Comparison of ENCODE assay signal across 19 cellular contexts in genomic region chr12:40216516-40217288, GRCh38. TPM values are rescaled to one million over a fixed set of nuclear protein-coding genes. Genes with fewer than 3 reads are reported as not detected.
DNase-seq lines count a peak whose midpoint lies in the region; ATAC-seq and TF ChIP-seq lines count a peak whose summit lies in the region.
"Had no signal": no experiment of that assay in that cellular context is flagged by ENCODE, and none has a peak within 500 bp of the region (broad histone marks: within the 10 kb centered on the region; RNA-seq: fewer than 3 reads in every experiment).

No MANE protein-coding gene starts in this region.

- POLR2A ChIA-PET in MCF 10A (lab: Yijun Ruan, JAX): interaction anchor here (0.6 to 2.3 kb wide), 9 partner anchors 7 to 97 kb away, joined by 3 to 12 read pairs (median 4); no protein-coding TSS in a partner anchor

- no peak overlapping the region for H3K4me3 Mint-ChIP-seq in MCF 10A (ENCODE audit: unreplicated experiment)
- H3K4me3 Mint-ChIP-seq: activated naive CD8-positive, alpha-beta T cell treated with anti-CD3 and anti-CD28 coated beads, Interleukin-2, amount 10 ng/mL, durations not matched to agents 7 days and 5 days; CD8-positive, alpha-beta T cell had no signal

- H3K27me3 ChIP-seq in breast epithelium (no peaks in the 10 kb centered on the region), upper lobe of right lung (no peaks in the 10 kb centered on the region), WERI-Rb-1 (ENCODE audit: insufficient read depth, low read depth, severe bottlenecking) (no peaks in the 10 kb centered on the region)
- H3K27me3 ChIP-seq: hepatocyte, transverse colon had no signal

- intact Hi-C loops in MCF 10A (cut with micrococcal nuclease): loop anchor here (5.0 kb wide), 1 partner anchor 64 kb away; no protein-coding TSS in a partner anchor
- intact Hi-C loops in breast epithelium (cut with DNase I; ENCODE audit: low total_unique reads): no loop called here
- intact Hi-C loops in upper lobe of right lung (cut with DNase I): no loop called here

- H3K4me1 ChIP-seq in breast epithelium: no peaks in the 10 kb centered on the region
- no peaks in the 10 kb centered on the region for H3K4me1 ChIP-seq in upper lobe of right lung
- H3K4me1 ChIP-seq: transverse colon had no signal

- H3K36me3 ChIP-seq in breast epithelium: no peaks in the 10 kb centered on the region
- H3K36me3 ChIP-seq in upper lobe of right lung: no peaks in the 10 kb centered on the region
- no peaks in the 10 kb centered on the region for H3K36me3 ChIP-seq in WERI-Rb-1
- H3K36me3 ChIP-seq: transverse colon had no signal

- H3K27ac ChIP-seq in breast epithelium: no peak overlapping the region
- peak overlapping the region; percentile 44 for H3K27ac ChIP-seq in upper lobe of right lung
- H3K27ac ChIP-seq in WERI-Rb-1: no peak overlapping the region
- H3K27ac ChIP-seq: hepatocyte, SK-N-MC, transverse colon had no signal

- peaks cover 25% of the 10 kb centered on the region for H3K4me1 Mint-ChIP-seq in MCF 10A (ENCODE audit: insufficient read depth, unreplicated experiment)
- H3K4me1 Mint-ChIP-seq: activated naive CD8-positive, alpha-beta T cell treated with anti-CD3 and anti-CD28 coated beads, Interleukin-2, amount 10 ng/mL, durations not matched to agents 7 days and 5 days had no signal

- DNase-seq in MCF 10A (ENCODE audit: unreplicated experiment) (no peak), breast epithelium (ENCODE audit: low spot score in 2 of 2) (no peak), OCI-M1 (lab: John Stamatoyannopoulos, UW) (peak; percentile 9), kidney tubule cell (ENCODE audit: low spot score) (peak; percentile 58), upper lobe of right lung (no peak), WERI-Rb-1 (no peak), iPS-NIHi7 (ENCODE audit: extremely low spot score) (no peak)
- DNase-seq: activated naive CD8-positive, alpha-beta T cell treated with anti-CD3 and anti-CD28 coated beads, Interleukin-2, amount 10 ng/mL, durations not matched to agents 7 days and 5 days; CD8-positive, alpha-beta T cell; effector CD4-positive, alpha-beta T cell; naive B cell; NCI-H1417 treated with DMSO at 0.1 percent for 48 hours; posterior cingulate gyrus; small intestine; transverse colon had no signal

- H3K9me3 ChIP-seq in breast epithelium: no peaks in the 10 kb centered on the region
- H3K9me3 ChIP-seq in upper lobe of right lung: no peaks in the 10 kb centered on the region
- no peaks in the 10 kb centered on the region for H3K9me3 ChIP-seq in WERI-Rb-1 (ENCODE audit: severe bottlenecking)
- H3K9me3 ChIP-seq: transverse colon had no signal

- H3K27ac Mint-ChIP-seq in MCF 10A (ENCODE audit: low read depth, unreplicated experiment): peak overlapping the region; percentile 46
- H3K27ac Mint-ChIP-seq: activated naive CD8-positive, alpha-beta T cell treated with anti-CD3 and anti-CD28 coated beads, Interleukin-2, amount 10 ng/mL, durations not matched to agents 7 days and 5 days; CD8-positive, alpha-beta T cell had no signal

- TF ChIP-seq CTCF in MCF 10A (IDR thresholded peaks at IDR 0.05; ENCODE audit: unreplicated experiment) (no peak), breast epithelium (IDR thresholded peaks at IDR 0.05) (no peak), upper lobe of right lung (IDR thresholded peaks at IDR 0.05) (no peak), WERI-Rb-1 (IDR thresholded peaks at IDR 0.05; ENCODE audit: low read depth, low read length) (no peak)

- H3K4me3 ChIP-seq in breast epithelium (no peak overlapping the region), upper lobe of right lung (no peak overlapping the region), WERI-Rb-1 (ENCODE audit: low read depth, low read length) (no peak overlapping the region)
- H3K4me3 ChIP-seq: hepatocyte, K562, SK-N-MC, transverse colon had no signal

- H3K36me3 Mint-ChIP-seq in MCF 10A (ENCODE audit: insufficient read depth, unreplicated experiment): no peaks in the 10 kb centered on the region
- H3K36me3 Mint-ChIP-seq: activated naive CD8-positive, alpha-beta T cell treated with anti-CD3 and anti-CD28 coated beads, Interleukin-2, amount 10 ng/mL, durations not matched to agents 7 days and 5 days; CD8-positive, alpha-beta T cell had no signal

- no peak for TF ChIP-seq POLR2A in breast epithelium (IDR thresholded peaks at IDR 0.05)

- H3K27me3 Mint-ChIP-seq in MCF 10A (ENCODE audit: insufficient read depth, unreplicated experiment): no peaks in the 10 kb centered on the region
- H3K27me3 Mint-ChIP-seq: naive B cell had no signal

- BruUV-seq in MCF 10A (replicated peaks; lab: Mats Ljungman, UMichigan): no TSS peak

- no peaks in the 10 kb centered on the region for H3K9me3 Mint-ChIP-seq in MCF 10A (ENCODE audit: unreplicated experiment)

- ATAC-seq in upper lobe of right lung: peak; percentile 97
- ATAC-seq in HG02970 (IDR thresholded peaks at IDR 0.05; ENCODE audit: low FRiP score, unreplicated experiment): no peak
- ATAC-seq: CD8-positive, alpha-beta T cell; K562 had no signal

- CTCF ChIA-PET in MCF 10A (lab: Yijun Ruan, JAX): no interaction called here

RNA-seq across cellular contexts. Expression of gene LRRK2, which starts 8.1 kb away (rescaled TPM):
- total RNA-seq in MCF 10A (2022) (4.2 and 4.5 TPM in 2 replicates), breast epithelium (10 to 100 TPM; 11.1 to 30.9 (median 13.5) TPM), upper lobe of right lung (415 TPM)

Comparison
In these comparisons a context has a peak if more than half of its experiments do, and no peak if none do; other contexts are left out.
1. DNase-seq: peak in OCI-M1 (single experiment) and kidney tubule cell (single experiment); none in MCF 10A (single experiment), breast epithelium (0 of 2), upper lobe of right lung (single experiment), WERI-Rb-1 (single experiment) and iPS-NIHi7 (single experiment).
2. RNA of gene LRRK2, which starts 8.1 kb away (total RNA-seq): 415 TPM in upper lobe of right lung (single experiment); 11.1 to 30.9 TPM in breast epithelium and 4.2 to 4.5 TPM in MCF 10A; every median in the first group is over 10 times any median in the second.